In the genomic region with DNA sequence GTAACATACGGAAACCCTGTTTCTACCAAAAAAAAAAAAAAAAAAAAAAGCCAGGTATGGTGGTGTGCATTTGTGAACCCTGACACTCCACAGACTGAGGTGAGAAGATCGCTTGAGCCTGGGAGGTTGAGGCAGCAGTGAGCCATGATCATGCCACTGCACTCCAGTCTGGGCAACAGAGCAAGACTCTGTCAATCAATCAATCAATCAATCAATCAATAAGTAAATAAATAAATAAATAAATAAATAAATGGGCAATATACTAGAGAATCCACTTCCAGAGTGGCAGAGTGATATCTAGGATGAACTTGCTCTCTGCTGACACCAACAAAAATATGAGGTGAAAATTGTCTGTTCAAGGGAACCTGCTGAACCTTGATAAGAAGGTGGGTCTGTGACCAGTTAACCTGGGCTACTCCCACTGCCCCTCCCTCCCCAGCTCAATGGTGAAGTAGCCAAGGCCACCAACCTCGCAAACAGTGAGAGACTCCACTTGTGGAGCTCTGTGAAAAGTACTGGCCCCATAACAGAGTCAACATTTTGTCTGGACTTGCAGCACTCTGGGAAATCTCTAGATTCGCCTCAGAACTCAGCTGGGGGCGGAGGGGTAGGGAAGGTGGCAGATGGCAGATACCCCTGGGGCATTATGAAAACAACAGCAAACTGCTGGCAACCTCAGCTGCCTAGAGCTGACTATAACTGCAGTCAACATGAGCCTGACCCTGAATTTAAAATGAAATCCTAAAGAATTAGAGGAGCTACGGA, we compare ENCODE assay signal across 19 cellular contexts.
DNase-seq lines count a peak whose midpoint lies in the region; ATAC-seq, FAIRE-seq and TF ChIP-seq lines count a peak whose summit lies in the region.
"Had no signal": no experiment of that assay in that cellular context is flagged by ENCODE, and none has a peak within 500 bp of the region (broad histone marks: within the 10 kb centered on the region; RNA-seq: fewer than 3 reads in every experiment).

No MANE protein-coding gene starts in this region.

- peak overlapping the region; percentile 55 for H2AFZ ChIP-seq in K562 (ENCODE audit: low read depth, low read length)
- H2AFZ ChIP-seq: PC-9 had no signal

- H3K4me3 ChIP-seq in K562: no peak overlapping the region
- H3K4me3 ChIP-seq: PC-9 had no signal

- CTCF ChIA-PET in K562 (lab: Yijun Ruan, JAX; ENCODE audit: low intra/inter-chr PET ratio): no interaction called here

- 47% methylated on average over 6 of the region's 6 CpGs for WGBS in K562 (ENCODE audit: insufficient coverage, low coverage, missing lambda C conversion rate)

- peaks cover 5% of the 10 kb centered on the region; the same call in 1 of the 2 replicates for H4K20me1 ChIP-seq in K562 (replicated peaks; ENCODE audit: control insufficient read depth, insufficient read depth, low read length)

- no peak for TF ChIP-seq CTCF in K562 (IDR thresholded peaks at IDR 0.05 in 2 of 3, conservative IDR thresholded peaks at IDR 0.05 in 1 of 3; ENCODE audit: insufficient read depth in 2 of 3, low read depth in 1 of 3, low read length in 3 of 3)
- no peak for TF ChIP-seq CTCF in nephron progenitor cell (IDR thresholded peaks at IDR 0.05)

- no peaks in the 10 kb centered on the region for H3K27me3 Mint-ChIP-seq in nephron progenitor cell (ENCODE audit: low read depth, poor library complexity)

- POLR2A ChIA-PET in K562 (lab: Yijun Ruan, JAX): interaction anchor here (0.5 to 1.1 kb wide), 5 partner anchors 8 to 363 kb away, joined by 3 to 4 read pairs (median 3); no protein-coding TSS in a partner anchor

- peaks cover 9% of the 10 kb centered on the region; the same call in 2 of the 3 replicates for H3K36me3 ChIP-seq in K562 (ENCODE audit: control insufficient read depth, insufficient read depth, low read length)

- H3K27ac Mint-ChIP-seq in nephron progenitor cell: peak overlapping the region; percentile 54
- H3K27ac Mint-ChIP-seq: B cell; CD4-positive, alpha-beta T cell had no signal

- DNase-seq in NCI-H1417 (lab: John Stamatoyannopoulos, UW) (peak in 2 of 3 experiments; percentile 66 to 84), NCI-H1417 treated with DMSO at 0.1 percent for 48 hours (lab: John Stamatoyannopoulos, UW) (no peak), K562 (ENCODE audit: extremely low read depth in 1 of 4, low spot score in 3 of 4) (peak; percentile 63 to 85 (median 71)), nephron progenitor cell (no peak), ureter (ENCODE audit: low spot score) (peak; percentile 30), HuH-7 (ENCODE audit: low spot score) (no peak), hypothalamus (lab: John Stamatoyannopoulos, UW) (no peak)
- no peak for DNase-seq in activated CD4-positive, CD25-positive, alpha-beta regulatory T cell treated with anti-CD3 and anti-CD28 coated beads, Interleukin-2, amount 50 U/mL, for 72 hours
- DNase-seq: Calu3; CD4-positive, alpha-beta T cell; DMS79; HCEC 1CT; NCI-H146; NCI-H2107; NCI-H446; NCI-H82; PC-9 had no signal

- peak overlapping the region; percentile 72 for H3K27ac ChIP-seq in K562 (ENCODE audit: extremely low read depth, low read depth, low read length)
- H3K27ac ChIP-seq: 22Rv1, PC-9 had no signal

- intact Hi-C loops in K562 (cut with micrococcal nuclease): no loop called here

- in situ Hi-C loops in K562 (cut with MboI): no loop called here

- TF ChIP-seq POLR2A in K562 (conservative IDR thresholded peaks at IDR 0.05): no peak

- no peak for TF ChIP-seq RAD21 in K562 (CRISPR knock-in tag; conservative IDR thresholded peaks at IDR 0.05 in 1 of 2, IDR thresholded peaks at IDR 0.05 in 1 of 2)

- H3K9ac ChIP-seq in K562 (ENCODE audit: insufficient read depth in 1 of 2, low read depth in 2 of 2, low read length in 2 of 2): peak overlapping the region; percentile 0 to 31; a peak in 3 of 4 replicates

- H3K4me1 Mint-ChIP-seq in nephron progenitor cell: peaks cover 57% of the 10 kb centered on the region
- H3K4me1 Mint-ChIP-seq: B cell had no signal

- FAIRE-seq in K562 (lab: Jason Lieb, UNC): peak; percentile 46

- H3K4me2 ChIP-seq in K562 (ENCODE audit: insufficient read depth, low read length): peak overlapping the region; percentile 57
- H3K4me2 ChIP-seq: PC-9 had no signal

- H3K36me3 Mint-ChIP-seq in nephron progenitor cell (ENCODE audit: low read depth): peaks cover 78% of the 10 kb centered on the region

- H3K79me2 ChIP-seq in K562 (ENCODE audit: control insufficient read depth, insufficient read depth, low read length): peaks cover 70% of the 10 kb centered on the region

- H3K9me1 ChIP-seq in K562 (ENCODE audit: control insufficient read depth, insufficient read depth, low read length): no peaks in the 10 kb centered on the region

- H3K27me3 ChIP-seq in K562 (ENCODE audit: control insufficient read depth in 2 of 2, insufficient read depth in 2 of 2, low read length in 2 of 2): no peaks in the 10 kb centered on the region

- no peak; the same call in 1 of the 2 replicates for TF ChIP-seq EP300 in K562 (IDR thresholded peaks at IDR 0.05; ENCODE audit: low read length)

- H3K9me3 Mint-ChIP-seq in nephron progenitor cell: peaks cover 50% of the 10 kb centered on the region

- H3K4me1 ChIP-seq in K562 (replicated peaks in 1 of 2; ENCODE audit: control insufficient read depth in 2 of 2, insufficient read depth in 2 of 2, low read length in 2 of 2): peaks cover 29 to 30% of the 10 kb centered on the region in 2 experiments

- H3K9me3 ChIP-seq in K562 (replicated peaks; ENCODE audit: control insufficient read depth, insufficient read depth, low read depth, low read length): no peaks in the 10 kb centered on the region; the same call in none of the 2 replicates

- no TSS peak for BruUV-seq in K562 (replicated peaks; lab: Mats Ljungman, UMichigan)

- no peak overlapping the region for H3K4me3 Mint-ChIP-seq in nephron progenitor cell
- H3K4me3 Mint-ChIP-seq: B cell; CD4-positive, alpha-beta T cell had no signal

- ATAC-seq in K562: peak; percentile 81

TF ChIP-seq in K562, 482 proteins besides CTCF, POLR2A, EP300 and RAD21 (continues in another document):
- TF ChIP-seq ZNF24 (IDR thresholded peaks at IDR 0.05): no peak
- TF ChIP-seq, protein P1, sequence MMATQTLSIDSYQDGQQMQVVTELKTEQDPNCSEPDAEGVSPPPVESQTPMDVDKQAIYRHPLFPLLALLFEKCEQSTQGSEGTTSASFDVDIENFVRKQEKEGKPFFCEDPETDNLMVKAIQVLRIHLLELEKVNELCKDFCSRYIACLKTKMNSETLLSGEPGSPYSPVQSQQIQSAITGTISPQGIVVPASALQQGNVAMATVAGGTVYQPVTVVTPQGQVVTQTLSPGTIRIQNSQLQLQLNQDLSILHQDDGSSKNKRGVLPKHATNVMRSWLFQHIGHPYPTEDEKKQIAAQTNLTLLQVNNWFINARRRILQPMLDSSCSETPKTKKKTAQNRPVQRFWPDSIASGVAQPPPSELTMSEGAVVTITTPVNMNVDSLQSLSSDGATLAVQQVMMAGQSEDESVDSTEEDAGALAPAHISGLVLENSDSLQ (IDR thresholded peaks at IDR 0.05): peak; percentile 51; the same call in 1 of the 2 replicates
- TF ChIP-seq SMARCE1 (IDR thresholded peaks at IDR 0.05): peak; percentile 31; the same call in 1 of the 2 replicates
- TF ChIP-seq, protein P2, sequence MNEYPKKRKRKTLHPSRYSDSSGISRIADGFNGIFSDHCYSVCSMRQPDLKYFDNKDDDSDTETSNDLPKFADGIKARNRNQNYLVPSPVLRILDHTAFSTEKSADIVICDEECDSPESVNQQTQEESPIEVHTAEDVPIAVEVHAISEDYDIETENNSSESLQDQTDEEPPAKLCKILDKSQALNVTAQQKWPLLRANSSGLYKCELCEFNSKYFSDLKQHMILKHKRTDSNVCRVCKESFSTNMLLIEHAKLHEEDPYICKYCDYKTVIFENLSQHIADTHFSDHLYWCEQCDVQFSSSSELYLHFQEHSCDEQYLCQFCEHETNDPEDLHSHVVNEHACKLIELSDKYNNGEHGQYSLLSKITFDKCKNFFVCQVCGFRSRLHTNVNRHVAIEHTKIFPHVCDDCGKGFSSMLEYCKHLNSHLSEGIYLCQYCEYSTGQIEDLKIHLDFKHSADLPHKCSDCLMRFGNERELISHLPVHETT (CRISPR knock-in tag; conservative IDR thresholded peaks at IDR 0.05 in 1 of 2, IDR thresholded peaks at IDR 0.05 in 1 of 2): no peak
- TF ChIP-seq, protein P3, sequence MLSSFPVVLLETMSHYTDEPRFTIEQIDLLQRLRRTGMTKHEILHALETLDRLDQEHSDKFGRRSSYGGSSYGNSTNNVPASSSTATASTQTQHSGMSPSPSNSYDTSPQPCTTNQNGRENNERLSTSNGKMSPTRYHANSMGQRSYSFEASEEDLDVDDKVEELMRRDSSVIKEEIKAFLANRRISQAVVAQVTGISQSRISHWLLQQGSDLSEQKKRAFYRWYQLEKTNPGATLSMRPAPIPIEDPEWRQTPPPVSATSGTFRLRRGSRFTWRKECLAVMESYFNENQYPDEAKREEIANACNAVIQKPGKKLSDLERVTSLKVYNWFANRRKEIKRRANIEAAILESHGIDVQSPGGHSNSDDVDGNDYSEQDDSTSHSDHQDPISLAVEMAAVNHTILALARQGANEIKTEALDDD (IDR thresholded peaks at IDR 0.05): peak; percentile 63; the same call in 1 of the 2 replicates
- TF ChIP-seq TAL1 (IDR thresholded peaks at IDR 0.05): peak; percentile 63; the same call in 1 of the 2 replicates
- TF ChIP-seq, protein P4, sequence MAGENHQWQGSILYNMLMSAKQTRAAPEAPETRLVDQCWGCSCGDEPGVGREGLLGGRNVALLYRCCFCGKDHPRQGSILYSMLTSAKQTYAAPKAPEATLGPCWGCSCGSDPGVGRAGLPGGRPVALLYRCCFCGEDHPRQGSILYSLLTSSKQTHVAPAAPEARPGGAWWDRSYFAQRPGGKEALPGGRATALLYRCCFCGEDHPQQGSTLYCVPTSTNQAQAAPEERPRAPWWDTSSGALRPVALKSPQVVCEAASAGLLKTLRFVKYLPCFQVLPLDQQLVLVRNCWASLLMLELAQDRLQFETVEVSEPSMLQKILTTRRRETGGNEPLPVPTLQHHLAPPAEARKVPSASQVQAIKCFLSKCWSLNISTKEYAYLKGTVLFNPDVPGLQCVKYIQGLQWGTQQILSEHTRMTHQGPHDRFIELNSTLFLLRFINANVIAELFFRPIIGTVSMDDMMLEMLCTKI (IDR thresholded peaks at IDR 0.05; ENCODE audit: partially characterized antibody): no peak
- peak; percentile 56 for TF ChIP-seq CBFA2T2 (conservative IDR thresholded peaks at IDR 0.05)

Comparison
In these comparisons a context has a peak if more than half of its experiments do, and no peak if none do; other contexts are left out.
1. DNase-seq: peak in NCI-H1417 (2 of 3), K562 (4 of 4) and ureter (single experiment); none in NCI-H1417 treated with DMSO at 0.1 percent for 48 hours (single experiment), nephron progenitor cell (single experiment), activated CD4-positive, CD25-positive, alpha-beta regulatory T cell treated with anti-CD3 and anti-CD28 coated beads, Interleukin-2, amount 50 U/mL, for 72 hours (single experiment), HuH-7 (single experiment) and hypothalamus (0 of 51).